In the genomic region with DNA sequence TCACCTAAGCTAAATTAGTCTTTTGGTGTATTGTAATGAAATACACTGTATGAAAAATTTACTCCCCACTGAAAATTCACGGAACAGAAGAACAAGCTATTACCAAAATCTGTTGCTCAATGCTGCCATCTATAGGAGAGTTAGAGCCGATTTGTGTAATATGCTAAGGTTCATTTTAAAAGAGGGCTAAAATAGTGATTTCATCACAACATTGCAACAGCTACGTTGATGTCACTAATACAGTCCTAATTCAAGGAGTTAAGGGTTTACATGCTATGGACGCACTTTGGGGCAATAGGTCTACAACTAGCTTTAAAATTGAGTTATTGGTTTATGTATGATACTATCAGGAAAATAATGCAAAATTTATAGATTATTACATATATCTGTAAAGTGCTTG, we compare ENCODE assay signal across 8 cellular contexts. TPM values are rescaled to one million over a fixed set of nuclear protein-coding genes. Genes with fewer than 3 reads are reported as not detected.
DNase-seq lines count a peak whose midpoint lies in the region; ATAC-seq, FAIRE-seq and TF ChIP-seq lines count a peak whose summit lies in the region.

No MANE protein-coding gene starts in this region.

- peak; percentile 91 for FAIRE-seq in TTC549 (lab: Jason Lieb, UNC)

- H3K4me3 ChIP-seq in A673 (ENCODE audit: low read depth, low read length, poor library complexity, severe bottlenecking), result no peak overlapping the region
- no peak overlapping the region for H3K4me3 ChIP-seq in GM12865 (ENCODE audit: low read depth, low read length)
- H3K4me3 ChIP-seq in skeletal muscle cell (ENCODE audit: low read depth, low read length), result no peak overlapping the region

- no peak overlapping the region for H3K27ac ChIP-seq in A673 (ENCODE audit: low read depth, low read length, poor library complexity, severe bottlenecking)
- H3K27ac ChIP-seq in foreskin keratinocyte, result no peak overlapping the region

- POLR2A ChIA-PET in A673 (lab: Charles Lee; ENCODE audit: low non-redundant PET), result no interaction called here

- BruUV-seq in A673 (replicated peaks; lab: Mats Ljungman, UMichigan), result no TSS peak

- peak; percentile 89 for DNase-seq in A673 (ENCODE audit: low spot score)
- DNase-seq in GM12865 (ENCODE audit: low read depth), result peak; percentile 77
- DNase-seq in NCI-H2029 treated with DMSO at 0.1 percent for 48 hours (lab: John Stamatoyannopoulos, UW), result peak; percentile 81
- DNase-seq in foreskin keratinocyte, result peak in 1 of 2 donors; percentile 71
- DNase-seq in skeletal muscle cell (ENCODE audit: low read depth), result peak; percentile 75

- CTCF ChIA-PET in A673 (lab: Charles Lee), result interaction anchor here (0.6 to 1.3 kb wide), 8 partner anchors 10 to 1137 kb away, joined by 3 to 27 read pairs (median 4); no protein-coding TSS in a partner anchor

- intact Hi-C loops in A673 (cut with micrococcal nuclease; ENCODE audit: unreplicated experiment), result no loop called here

- no peaks in the 10 kb centered on the region for H3K27me3 ChIP-seq in A673 (replicated peaks; ENCODE audit: insufficient read depth, low read depth, low read length, poor library complexity)
- H3K27me3 ChIP-seq in foreskin keratinocyte, result no peaks in the 10 kb centered on the region

- ATAC-seq in foreskin keratinocyte (no peak), GM21526 (IDR thresholded peaks at IDR 0.05; ENCODE audit: low FRiP score, unreplicated experiment) (no peak), GM18909 (IDR thresholded peaks at IDR 0.05; ENCODE audit: poor library complexity, unreplicated experiment) (no peak)

- no peaks in the 10 kb centered on the region for H3K9me3 ChIP-seq in A673 (ENCODE audit: low read depth, low read length, poor library complexity, severe bottlenecking)

- no peaks in the 10 kb centered on the region for H3K36me3 ChIP-seq in A673 (ENCODE audit: insufficient read depth, low read length, poor library complexity, severe bottlenecking)

- peak; percentile 75 for TF ChIP-seq CTCF in A673 (conservative IDR thresholded peaks at IDR 0.05; ENCODE audit: low read depth, low read length)
- TF ChIP-seq CTCF in GM12865 (IDR thresholded peaks at IDR 0.05; ENCODE audit: insufficient read depth, low read depth, low read length, missing control alignments), result peak; percentile 68
- peak; percentile 88 for TF ChIP-seq CTCF in foreskin keratinocyte (conservative IDR thresholded peaks at IDR 0.05)

- H3K4me1 ChIP-seq in A673 (ENCODE audit: insufficient read depth, low read length, poor library complexity, severe bottlenecking) (peaks cover 12% of the 10 kb centered on the region), foreskin keratinocyte (peaks cover 18% of the 10 kb centered on the region)

RNA-seq across cellular contexts. Expression of a gene that starts 3.0 kb away (rescaled TPM):
- total RNA-seq in A673 (2021), result 27.9 and 29.3 TPM in 2 replicates
- total RNA-seq in foreskin keratinocyte, result 23.9 and 31.9 TPM in 2 replicates
- 5.7 and 10.1 TPM in 2 replicates for polyA plus RNA-seq in foreskin keratinocyte

RNA-seq across cellular contexts. Expression of a gene that starts 33.3 kb away (rescaled TPM):
- 28.0 and 35.4 TPM in 2 replicates for total RNA-seq in A673 (2021)
- 23.4 and 32.8 TPM in 2 replicates for total RNA-seq in foreskin keratinocyte
- 6.3 and 6.6 TPM in 2 replicates for polyA plus RNA-seq in foreskin keratinocyte
